In genomic region chr9:3960661-3961144, GRCh38 we compare ENCODE assay signal across 15 cellular contexts.
DNase-seq lines count a peak whose midpoint lies in the region; ATAC-seq, FAIRE-seq and TF ChIP-seq lines count a peak whose summit lies in the region.
"Had no signal": no experiment of that assay in that cellular context is flagged by ENCODE, and none has a peak within 500 bp of the region (broad histone marks: within the 10 kb centered on the region; RNA-seq: fewer than 3 reads in every experiment).

No MANE protein-coding gene starts in this region.

- peaks cover 47% of the 10 kb centered on the region for H3K4me1 ChIP-seq in A549

- ATAC-seq in A549 = no peak
- no peak for ATAC-seq in activated CD8-positive, alpha-beta memory T cell treated with anti-CD3 and anti-CD28 coated beads, Interleukin-2, amount 10 ng/mL, durations not matched to agents 7 days and 5 days
- ATAC-seq: effector memory CD8-positive, alpha-beta T cell had no signal

- TF ChIP-seq EP300 in A549 (IDR thresholded peaks at IDR 0.05) = no peak

- no peak for FAIRE-seq in A549 (lab: Jason Lieb, UNC)
- no peak for FAIRE-seq in bronchial epithelial cell (lab: Jason Lieb, UNC)

- no peak overlapping the region for H3K27ac Mint-ChIP-seq in activated CD8-positive, alpha-beta memory T cell treated with anti-CD3 and anti-CD28 coated beads, Interleukin-2, amount 10 ng/mL, durations not matched to agents 7 days and 5 days
- no peak overlapping the region for H3K27ac Mint-ChIP-seq in type B pancreatic cell
- H3K27ac Mint-ChIP-seq: CD8-positive, alpha-beta memory T cell; effector memory CD8-positive, alpha-beta T cell; mesothelial cell of epicardium had no signal

- H3K36me3 Mint-ChIP-seq in activated CD8-positive, alpha-beta memory T cell treated with anti-CD3 and anti-CD28 coated beads, Interleukin-2, amount 10 ng/mL, durations not matched to agents 7 days and 5 days = no peaks in the 10 kb centered on the region
- no peaks in the 10 kb centered on the region for H3K36me3 Mint-ChIP-seq in type B pancreatic cell
- H3K36me3 Mint-ChIP-seq: CD8-positive, alpha-beta memory T cell; mesothelial cell of epicardium had no signal

- no peaks in the 10 kb centered on the region for H3K4me1 Mint-ChIP-seq in activated CD8-positive, alpha-beta memory T cell treated with anti-CD3 and anti-CD28 coated beads, Interleukin-2, amount 10 ng/mL, durations not matched to agents 7 days and 5 days
- peaks cover 28% of the 10 kb centered on the region for H3K4me1 Mint-ChIP-seq in type B pancreatic cell (ENCODE audit: unreplicated experiment)
- H3K4me1 Mint-ChIP-seq: CD8-positive, alpha-beta memory T cell had no signal

- no peak for DNase-seq in A549 (ENCODE audit: low read depth in 1 of 2, low spot score in 1 of 2)
- peak; percentile 23 for DNase-seq in HT1080 (ENCODE audit: low read depth)
- DNase-seq in bronchial epithelial cell (ENCODE audit: low read depth) = peak; percentile 68
- peak; percentile 79 for DNase-seq in kidney tubule cell (ENCODE audit: low spot score)
- DNase-seq in activated CD8-positive, alpha-beta memory T cell treated with anti-CD3 and anti-CD28 coated beads, Interleukin-2, amount 10 ng/mL, durations not matched to agents 7 days and 5 days = no peak
- no peak for DNase-seq in activated CD8-positive, alpha-beta memory T cell treated with anti-CD3 and anti-CD28 coated beads, Interleukin-2, amount 50 U/mL, for 4 hours
- DNase-seq in type B pancreatic cell (ENCODE audit: extremely low spot score, unreplicated experiment) = no peak
- no peak for DNase-seq in NCI-H510A treated with DMSO at 0.1 percent for 48 hours (lab: John Stamatoyannopoulos, UW)
- DNase-seq: activated gamma-delta T cell treated with Interleukin-2 at 50 U/mL for 16 hours; CD8-positive, alpha-beta memory T cell; effector memory CD8-positive, alpha-beta T cell; GDM1; KBM-7; NCI-H1436 treated with DMSO at 0.1 percent for 48 hours had no signal

- no peak overlapping the region for H3K4me3 Mint-ChIP-seq in activated CD8-positive, alpha-beta memory T cell treated with anti-CD3 and anti-CD28 coated beads, Interleukin-2, amount 10 ng/mL, durations not matched to agents 7 days and 5 days
- H3K4me3 Mint-ChIP-seq in type B pancreatic cell = no peak overlapping the region
- H3K4me3 Mint-ChIP-seq: CD8-positive, alpha-beta memory T cell; effector memory CD8-positive, alpha-beta T cell; mesothelial cell of epicardium had no signal

- peaks cover 7% of the 10 kb centered on the region for H3K27me3 Mint-ChIP-seq in activated CD8-positive, alpha-beta memory T cell treated with anti-CD3 and anti-CD28 coated beads, Interleukin-2, amount 10 ng/mL, durations not matched to agents 7 days and 5 days
- H3K27me3 Mint-ChIP-seq in type B pancreatic cell = no peaks in the 10 kb centered on the region

- 58% methylated on average over 3 of the region's 3 CpGs for WGBS in A549 (ENCODE audit: missing lambda C conversion rate)

- TF ChIP-seq RAD21 in A549 (conservative IDR thresholded peaks at IDR 0.05 in 1 of 2, IDR thresholded peaks at IDR 0.05 in 1 of 2) = no peak

- no peak overlapping the region for H3K4me3 ChIP-seq in A549
- no peak overlapping the region for H3K4me3 ChIP-seq in bronchial epithelial cell (ENCODE audit: low read depth, low read length)

- TF ChIP-seq CTCF in A549 (IDR thresholded peaks at IDR 0.05) (no peak), bronchial epithelial cell (IDR thresholded peaks at IDR 0.05; ENCODE audit: insufficient read depth, low read length, severe bottlenecking) (no peak), type B pancreatic cell (conservative IDR thresholded peaks at IDR 0.05) (no peak)

- POLR2A ChIA-PET in A549 (lab: Yijun Ruan, JAX) = no interaction called here

- CTCF ChIA-PET in A549 (lab: Yijun Ruan, JAX) = no interaction called here
- CTCF ChIA-PET in activated CD8-positive, alpha-beta memory T cell treated with anti-CD3 and anti-CD28 coated beads, Interleukin-2, amount 10 ng/mL, durations not matched to agents 7 days and 5 days (lab: Charles Lee) = no interaction called here

- no peak for TF ChIP-seq POLR2A in A549 (IDR thresholded peaks at IDR 0.05; ENCODE audit: low read length)

- 0 out of 3 replicates have a peak overlapping the region, but pooled peaks have one; percentile 9 for H3K4me2 ChIP-seq in A549

- H3K27ac ChIP-seq in A549 = peak overlapping the region in 1 of 2 experiments; percentile 12; a peak in 2 of 6 replicates

- no peaks in the 10 kb centered on the region for H3K36me3 ChIP-seq in bronchial epithelial cell (ENCODE audit: control insufficient read depth, insufficient read depth, low read length)

- H3K27me3 ChIP-seq in bronchial epithelial cell (ENCODE audit: control insufficient read depth, insufficient read depth, low read length) = no peaks in the 10 kb centered on the region

- no peaks in the 10 kb centered on the region for H3K9me3 ChIP-seq in A549

- H3K9me3 Mint-ChIP-seq in activated CD8-positive, alpha-beta memory T cell treated with anti-CD3 and anti-CD28 coated beads, Interleukin-2, amount 10 ng/mL, durations not matched to agents 7 days and 5 days (ENCODE audit: low read depth) = no peaks in the 10 kb centered on the region
- no peaks in the 10 kb centered on the region for H3K9me3 Mint-ChIP-seq in type B pancreatic cell
- H3K9me3 Mint-ChIP-seq: effector memory CD8-positive, alpha-beta T cell; mesothelial cell of epicardium had no signal

TF ChIP-seq in A549, 52 proteins besides CTCF, POLR2A, EP300 and RAD21:
- TF ChIP-seq CBX2 (IDR thresholded peaks at IDR 0.05; ENCODE audit: borderline replicate concordance, low read depth) = no peak
- TF ChIP-seq RCOR1 (IDR thresholded peaks at IDR 0.05; ENCODE audit: low read depth, low read length) = no peak
- TF ChIP-seq ZFP36 (IDR thresholded peaks at IDR 0.05; ENCODE audit: borderline replicate concordance, partially characterized antibody) = no peak
- no peak for TF ChIP-seq FOSL2 (IDR thresholded peaks at IDR 0.05)
- TF ChIP-seq FOSL2 (CRISPR knock-in tag; IDR thresholded peaks at IDR 0.05) = no peak
- TF ChIP-seq KDM1A (IDR thresholded peaks at IDR 0.05; ENCODE audit: low read depth) = no peak
- TF ChIP-seq RARB (CRISPR knock-in tag; IDR thresholded peaks at IDR 0.05) = no peak
- no peak for TF ChIP-seq TP53 (CRISPR knock-in tag; IDR thresholded peaks at IDR 0.05)
- TF ChIP-seq ZNF302 (CRISPR knock-in tag; IDR thresholded peaks at IDR 0.05) = no peak
- TF ChIP-seq ZSCAN20 (CRISPR knock-in tag; IDR thresholded peaks at IDR 0.05) = no peak
- no peak for TF ChIP-seq CEBPB (IDR thresholded peaks at IDR 0.05)
TF ChIP-seq in A549: peak in this region for 0.

Comparison
In these comparisons a context has a peak if more than half of its experiments do, and no peak if none do; other contexts are left out.
1. DNase-seq: peak in HT1080 (single experiment), bronchial epithelial cell (single experiment) and kidney tubule cell (single experiment); none in A549 (0 of 2), activated CD8-positive, alpha-beta memory T cell treated with anti-CD3 and anti-CD28 coated beads, Interleukin-2, amount 10 ng/mL, durations not matched to agents 7 days and 5 days (single experiment), activated CD8-positive, alpha-beta memory T cell treated with anti-CD3 and anti-CD28 coated beads, Interleukin-2, amount 50 U/mL, for 4 hours (single experiment), type B pancreatic cell (single experiment) and NCI-H510A treated with DMSO at 0.1 percent for 48 hours (single experiment).